In genomic region chr9:98472216-98472615, GRCh38 we compare ENCODE assay signal across 23 cellular contexts.
"Had no signal": no experiment of that assay in that cellular context is flagged by ENCODE, and none has a peak within 500 bp of the region (broad histone marks: within the 10 kb centered on the region; RNA-seq: fewer than 3 reads in every experiment).

No MANE protein-coding gene starts in this region.

- ATAC-seq: activated CD8-positive, alpha-beta T cell treated with anti-CD3 and anti-CD28 coated beads, Interleukin-2, amount 10 ng/mL, durations not matched to agents 7 days and 5 days; activated naive CD8-positive, alpha-beta T cell treated with anti-CD3 and anti-CD28 coated beads, Interleukin-2, amount 50 U/mL, for 24 hours; left lung; psoas muscle had no signal

- H3K36me3 Mint-ChIP-seq: immature natural killer cell had no signal

- DNase-seq: activated CD4-positive, alpha-beta T cell treated with anti-CD3 and anti-CD28 coated beads for 1 hour; activated CD4-positive, alpha-beta T cell treated with anti-CD3 and anti-CD28 coated beads, Interleukin-2, amount 50 U/mL, for 1 hour; activated CD8-positive, alpha-beta T cell treated with anti-CD3 and anti-CD28 coated beads, Interleukin-2, amount 10 ng/mL, durations not matched to agents 7 days and 5 days; activated gamma-delta T cell; activated naive CD4-positive, alpha-beta T cell treated with anti-CD3 and anti-CD28 coated beads, Interleukin-2, amount 50 U/mL, for 16 hours; activated naive CD8-positive, alpha-beta T cell treated with anti-CD3 and anti-CD28 coated beads, Interleukin-2, amount 50 U/mL, for 24 hours; erythroblast; foreskin fibroblast; immature natural killer cell; left lung; ovary; psoas muscle; stimulated activated CD4-positive, alpha-beta T cell treated with anti-CD3 and anti-CD28 coated beads, Interleukin-1b, Interleukin-23, amount 100 ng/mL, for 48 hours; tibial artery; uterus had no signal

- H3K4me3 Mint-ChIP-seq: activated CD8-positive, alpha-beta T cell treated with anti-CD3 and anti-CD28 coated beads, Interleukin-2, amount 10 ng/mL, durations not matched to agents 7 days and 5 days; activated naive CD8-positive, alpha-beta T cell treated with anti-CD3 and anti-CD28 coated beads, Interleukin-2, amount 50 U/mL, for 24 hours; activated T-helper 1 cell treated with anti-CD3 and anti-CD28 coated beads, Interleukin-12 subunit alpha, Interleukin-12 subunit beta, Interleukin-2, Interleukin-4 antibody, amounts not matched to agents 30 ng/mL and 10 ng/mL and 1 ng/mL, durations not matched to agents 14 hours and 24 hours and 36 hours; immature natural killer cell; nephron; stimulated activated naive CD8-positive, alpha-beta T cell treated with anti-CD3 and anti-CD28 coated beads, Interleukin-15, Interleukin-2, amounts not matched to agents 100 ng/mL and 50 ng/mL, for 24 hours had no signal

- H3K4me3 ChIP-seq: left lung, lung, ovary, psoas muscle, right atrium auricular region, tibial artery, uterus had no signal

- H3K27me3 ChIP-seq: left lung, ovary, right atrium auricular region, tibial artery, uterus had no signal

- H3K27ac ChIP-seq: left lung, neutrophil, ovary, psoas muscle, right atrium auricular region, tibial artery, uterus had no signal

- FAIRE-seq: endometrium, TTC549 had no signal

- H3K9me3 ChIP-seq: left lung, neutrophil, ovary, psoas muscle, right atrium auricular region, tibial artery, uterus had no signal

- H3K36me3 ChIP-seq: left lung, neutrophil, ovary, right atrium auricular region, tibial artery, uterus had no signal

- H3K9me3 Mint-ChIP-seq: activated T-helper 1 cell treated with anti-CD3 and anti-CD28 coated beads, Interleukin-12 subunit alpha, Interleukin-12 subunit beta, Interleukin-2, Interleukin-4 antibody, amounts not matched to agents 30 ng/mL and 10 ng/mL and 1 ng/mL, durations not matched to agents 14 hours and 24 hours and 36 hours; immature natural killer cell; nephron had no signal

- H3K27ac Mint-ChIP-seq: activated CD8-positive, alpha-beta T cell treated with anti-CD3 and anti-CD28 coated beads, Interleukin-2, amount 10 ng/mL, durations not matched to agents 7 days and 5 days; activated naive CD8-positive, alpha-beta T cell treated with anti-CD3 and anti-CD28 coated beads, Interleukin-2, amount 50 U/mL, for 24 hours; activated T-helper 1 cell treated with anti-CD3 and anti-CD28 coated beads, Interleukin-12 subunit alpha, Interleukin-12 subunit beta, Interleukin-2, Interleukin-4 antibody, amounts not matched to agents 30 ng/mL and 10 ng/mL and 1 ng/mL, durations not matched to agents 14 hours and 24 hours and 36 hours; immature natural killer cell; nephron; stimulated activated naive CD8-positive, alpha-beta T cell treated with anti-CD3 and anti-CD28 coated beads, Interleukin-15, Interleukin-2, amounts not matched to agents 100 ng/mL and 50 ng/mL, for 24 hours had no signal

- H3K4me1 Mint-ChIP-seq: activated naive CD8-positive, alpha-beta T cell treated with anti-CD3 and anti-CD28 coated beads, Interleukin-2, amount 50 U/mL, for 24 hours; immature natural killer cell; nephron had no signal

- H3K4me1 ChIP-seq: left lung, psoas muscle, right atrium auricular region, tibial artery, uterus had no signal
